Comparison of ENCODE assay signal across 1 cellular context in genomic region chr2:200702646-200703118, GRCh38.
TF ChIP-seq lines count a peak whose summit lies in the region.

No MANE protein-coding gene starts in this region.

TF ChIP-seq in GM23338, 12 proteins besides CTCF, POLR2A, EP300 and RAD21 (continued from another document):
- TF ChIP-seq REST (IDR thresholded peaks at IDR 0.05; ENCODE audit: unreplicated experiment) = no peak
- TF ChIP-seq ETS1 (IDR thresholded peaks at IDR 0.05) = no peak
- no peak for TF ChIP-seq POLR2AphosphoS5 (IDR thresholded peaks at IDR 0.05; ENCODE audit: low read depth)
